ENCODE assay signal across 28 cellular contexts in genomic region chr15:56616551-56616950, GRCh38.
DNase-seq lines count a peak whose midpoint lies in the region; ATAC-seq, FAIRE-seq and TF ChIP-seq lines count a peak whose summit lies in the region.
"Had no signal": no experiment of that assay in that cellular context is flagged by ENCODE, and none has a peak within 500 bp of the region (broad histone marks: within the 10 kb centered on the region; RNA-seq: fewer than 3 reads in every experiment).

No MANE protein-coding gene starts in this region.

- ATAC-seq in HepG2: no peak

- H3K27ac ChIP-seq in Karpas-422 (ENCODE audit: low read length) (peak overlapping the region; percentile 41; the same call in 1 of the 2 replicates), HepG2 (ENCODE audit: extremely low read length, insufficient read depth, low read length) (no peak overlapping the region), brain microvascular endothelial cell (no peak overlapping the region)
- H3K27ac ChIP-seq: 22Rv1, KMS-11, SK-N-MC had no signal

- H3K4me3 ChIP-seq in Karpas-422 (ENCODE audit: low read length) (no peak overlapping the region), HepG2 (replicated peaks in 1 of 3; ENCODE audit: insufficient read depth in 1 of 3, low read depth in 2 of 3, low read length in 3 of 3) (no peak overlapping the region), brain microvascular endothelial cell (ENCODE audit: low read depth, low read length) (no peak overlapping the region)
- H3K4me3 ChIP-seq: HAP-1, SK-N-MC had no signal

- TF ChIP-seq RAD21 in HepG2 (CRISPR knock-in tag; IDR thresholded peaks at IDR 0.05): no peak

- H3K9me2 ChIP-seq in Karpas-422 (replicated peaks; ENCODE audit: insufficient read depth, low read length): no peaks in the 10 kb centered on the region

- BruUV-seq in HepG2 (replicated peaks; lab: Mats Ljungman, UMichigan): no TSS peak

- TF ChIP-seq POLR2A in HepG2 (IDR thresholded peaks at IDR 0.05; ENCODE audit: insufficient read depth in 1 of 2, low read depth in 2 of 2, low read length in 2 of 2): no peak

- H2AFZ ChIP-seq in Karpas-422 (ENCODE audit: low read length) (no peak overlapping the region), HepG2 (ENCODE audit: low read length) (no peak overlapping the region)

- peaks cover 28% of the 10 kb centered on the region for H3K4me1 ChIP-seq in Karpas-422 (ENCODE audit: low read length)
- no peaks in the 10 kb centered on the region for H3K4me1 ChIP-seq in HepG2 (ENCODE audit: insufficient read depth, low read length)
- H3K4me1 ChIP-seq: Caco-2, HAP-1 had no signal

- H3K27me3 ChIP-seq in Karpas-422 (ENCODE audit: low read length) (no peaks in the 10 kb centered on the region), HepG2 (ENCODE audit: control insufficient read depth in 1 of 2, insufficient read depth in 2 of 2, low read length in 2 of 2) (no peaks in the 10 kb centered on the region), brain microvascular endothelial cell (replicated peaks) (no peaks in the 10 kb centered on the region)

- TF ChIP-seq EP300 in HepG2 (IDR thresholded peaks at IDR 0.05; ENCODE audit: low read depth in 2 of 2, low read length in 2 of 2) (no peak), HepG2 (CRISPR knock-in tag; IDR thresholded peaks at IDR 0.05; ENCODE audit: borderline replicate concordance) (no peak)

- DNase-seq in DMS53 (lab: John Stamatoyannopoulos, UW) (peak; percentile 37), DMS53 treated with DMSO at 0.1 percent for 48 hours (lab: John Stamatoyannopoulos, UW; ENCODE audit: unreplicated experiment) (no peak), Karpas-422 (no peak), NCI-H774 (lab: John Stamatoyannopoulos, UW) (peak; percentile 44), HepG2 (ENCODE audit: low spot score) (no peak), brain microvascular endothelial cell (no peak), globus pallidus (ENCODE audit: low spot score) (no peak), D721Med (ENCODE audit: insufficient read length, low spot score) (no peak)
- DNase-seq: ACHN; Caco-2; CD4-positive, CD25-positive, alpha-beta regulatory T cell; HFFc6; IMR-90; MV-4-11; NCI-H1105; NCI-H1694; NCI-H2029 treated with DMSO at 0.1 percent for 48 hours; NCI-H226; NCI-H510A; NCI-H82; SIG-M5 had no signal

- H3K36me3 ChIP-seq in Karpas-422 (ENCODE audit: insufficient read depth, low read length) (no peaks in the 10 kb centered on the region), HepG2 (replicated peaks in 1 of 2; ENCODE audit: control insufficient read depth in 1 of 2, insufficient read depth in 2 of 2, low read length in 2 of 2) (no peaks in the 10 kb centered on the region), brain microvascular endothelial cell (replicated peaks) (no peaks in the 10 kb centered on the region)
- H3K36me3 ChIP-seq: HAP-1 had no signal

- 46% methylated on average over 3 of the region's 3 CpGs for WGBS in HepG2 (ENCODE audit: low lambda C conversion rate)

- FAIRE-seq in HepG2 (lab: Jason Lieb, UNC): no peak
- FAIRE-seq in D721Med (lab: Jason Lieb, UNC): no peak
- FAIRE-seq: GM18507, HTR-8/SVneo, RCC 7860 had no signal

- no peak for TF ChIP-seq CTCF in HepG2 (CRISPR knock-in tag; IDR thresholded peaks at IDR 0.05)
- TF ChIP-seq CTCF in brain microvascular endothelial cell (IDR thresholded peaks at IDR 0.05; ENCODE audit: low read depth, low read length, missing control alignments): no peak
- TF ChIP-seq CTCF in D721Med (IDR thresholded peaks at IDR 0.05; ENCODE audit: insufficient read depth, missing control alignments): no peak

- H3K79me2 ChIP-seq in Karpas-422 (ENCODE audit: low read length) (no peaks in the 10 kb centered on the region), HepG2 (ENCODE audit: insufficient read depth, low read length) (no peaks in the 10 kb centered on the region)

- H3K9ac ChIP-seq in Karpas-422 (ENCODE audit: low read length) (no peak overlapping the region), HepG2 (ENCODE audit: insufficient read depth, low read depth, low read length) (no peak overlapping the region)
- H3K9ac ChIP-seq: KMS-11 had no signal

- H3K4me2 ChIP-seq in Karpas-422 (ENCODE audit: low read depth, low read length, poor library complexity, severe bottlenecking): no peak overlapping the region
- H3K4me2 ChIP-seq in HepG2 (ENCODE audit: low read depth, low read length): no peak overlapping the region
- H3K4me2 ChIP-seq: KMS-11 had no signal

- H4K20me1 ChIP-seq in Karpas-422 (ENCODE audit: insufficient read depth, low read depth, low read length): no peaks in the 10 kb centered on the region
- H4K20me1 ChIP-seq in HepG2 (ENCODE audit: insufficient read depth, low read length): no peaks in the 10 kb centered on the region

- POLR2A ChIA-PET in HepG2 (lab: Yijun Ruan, JAX): no interaction called here

- CTCF ChIA-PET in HepG2 (lab: Yijun Ruan, JAX; ENCODE audit: low intra/inter-chr PET ratio, low total read pairs): no interaction called here

- intact Hi-C loops in HepG2 (cut with micrococcal nuclease; ENCODE audit: unreplicated experiment): no loop called here

- H3K9me3 ChIP-seq in Karpas-422 (ENCODE audit: low read length): no peaks in the 10 kb centered on the region
- no peaks in the 10 kb centered on the region for H3K9me3 ChIP-seq in HepG2 (ENCODE audit: low read length)
- H3K9me3 ChIP-seq: Caco-2 had no signal

- in situ Hi-C loops in HepG2 (cut with HindIII; ENCODE audit: extremely low pct_ligation_motif_present, low pct_unique_long_range_greater_than_20kb) (no loop called here), brain microvascular endothelial cell (cut with HindIII; ENCODE audit: low pct_ligation_motif_present, low sequenced_read_pairs) (no loop called here)

TF ChIP-seq in HepG2, 621 proteins besides CTCF, POLR2A, EP300 and RAD21:
- TF ChIP-seq LCORL (IDR thresholded peaks at IDR 0.05) (peak; percentile 62; the same call in 1 of the 2 replicates), LCORL (CRISPR knock-in tag; IDR thresholded peaks at IDR 0.05) (no peak), KLF6 (CRISPR knock-in tag; IDR thresholded peaks at IDR 0.05) (no peak)

Comparison
In these comparisons a context has a peak if more than half of its experiments do, and no peak if none do; other contexts are left out.
1. DNase-seq: peak in DMS53 (single experiment) and NCI-H774 (single experiment); none in DMS53 treated with DMSO at 0.1 percent for 48 hours (single experiment), Karpas-422 (single experiment), HepG2 (single experiment), brain microvascular endothelial cell (single experiment), globus pallidus (single experiment) and D721Med (single experiment).